In the genomic region with DNA sequence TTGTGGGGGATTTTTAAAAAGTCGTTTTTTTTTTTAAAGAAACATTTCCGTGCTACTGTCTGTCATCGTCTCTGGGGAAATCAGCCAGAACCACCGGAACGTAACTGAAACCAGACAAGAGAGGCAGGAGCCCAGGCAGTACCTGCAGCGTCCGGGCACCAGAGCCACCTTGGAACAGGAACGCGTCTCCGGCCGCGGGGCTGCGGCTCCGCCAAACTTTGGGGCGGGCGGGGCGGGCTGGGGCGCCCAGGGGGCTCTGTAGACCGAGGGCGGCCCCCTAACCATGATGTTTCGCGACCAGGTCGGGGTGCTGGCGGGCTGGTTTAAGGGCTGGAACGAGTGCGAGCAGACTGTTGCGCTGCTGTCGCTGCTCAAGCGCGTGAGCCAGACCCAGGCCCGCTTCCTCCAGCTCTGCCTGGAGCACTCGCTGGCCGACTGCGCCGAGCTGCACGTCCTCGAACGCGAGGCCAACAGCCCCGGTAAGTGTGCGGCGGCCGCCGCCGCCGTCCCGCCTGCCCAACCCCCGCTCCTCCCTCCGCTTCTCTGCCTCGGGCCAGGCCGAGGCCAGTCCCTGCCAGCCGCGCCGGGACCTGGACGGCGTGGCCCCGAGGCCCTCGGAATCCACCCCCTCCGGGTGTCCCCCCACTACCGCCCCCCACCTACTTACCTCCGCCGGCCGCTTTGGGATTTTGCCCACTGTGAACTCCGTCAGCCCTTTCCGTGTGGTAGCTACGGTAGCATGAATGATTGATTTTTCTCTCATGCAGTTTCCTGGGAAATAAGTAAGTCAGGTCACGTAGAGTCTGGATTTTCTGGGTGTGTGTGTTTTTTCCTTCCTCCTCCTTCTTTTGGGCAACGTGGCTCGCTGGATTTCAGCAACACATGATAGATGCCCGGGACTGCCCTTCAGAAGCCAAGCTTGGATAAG, we compare ENCODE assay signal across 8 cellular contexts. TPM values are rescaled to one million over a fixed set of nuclear protein-coding genes. Genes with fewer than 3 reads are reported as not detected.
A peak's percentile ranks its signal among the peaks of the same experiment; 100 is the strongest.
DNase-seq lines count a peak whose midpoint lies in the region; ATAC-seq and TF ChIP-seq lines count a peak whose summit lies in the region.

No MANE protein-coding gene starts in this region.

- H2AK5ac ChIP-seq in IMR-90 (ENCODE audit: low read depth, low read length) = peak overlapping the region; percentile 82

- peak overlapping the region; percentile 61 for H4K91ac ChIP-seq in IMR-90 (ENCODE audit: insufficient read depth, low read depth, low read length)

- H3K18ac ChIP-seq in IMR-90 (ENCODE audit: low read depth, low read length) = peak overlapping the region; percentile 97

- POLR2A ChIA-PET in IMR-90 (lab: Charles Lee; ENCODE audit: unreplicated experiment) = interaction anchor here (0.6 kb wide), 1 partner anchor 205 kb away, joined by 3 read pairs; no protein-coding TSS in a partner anchor

- H3K9me3 ChIP-seq in IMR-90 (ENCODE audit: control insufficient read depth, insufficient read depth, low read length) = peaks cover 2% of the 10 kb centered on the region; the same call in 1 of the 2 replicates

- H4K5ac ChIP-seq in IMR-90 (ENCODE audit: low read depth, low read length) = peak overlapping the region; percentile 62

- no peak for ATAC-seq in IMR-90 (ENCODE audit: low read depth)
- no peak for ATAC-seq in GM19351 (IDR thresholded peaks at IDR 0.05; ENCODE audit: unreplicated experiment)

- no peak for TF ChIP-seq POLR2A in IMR-90 (IDR thresholded peaks at IDR 0.05; ENCODE audit: low read depth, low read length)

- in situ Hi-C loops in IMR-90 (cut with MboI; ENCODE audit: low sequenced_read_pairs) = loop anchor here (5.0 kb wide), 2 partner anchors 119 to 204 kb away; no protein-coding TSS in a partner anchor

- peak overlapping the region; percentile 97 for H3K27ac ChIP-seq in IMR-90 (ENCODE audit: insufficient read depth, low read length)

- H2AFZ ChIP-seq in IMR-90 (replicated peaks; ENCODE audit: low read length, poor library complexity) = peak overlapping the region; percentile 73

- H3K23ac ChIP-seq in IMR-90 (ENCODE audit: low read depth, low read length) = peak overlapping the region; percentile 99

- H3K56ac ChIP-seq in IMR-90 (ENCODE audit: extremely low read depth, insufficient read depth, low read length) = peak overlapping the region; percentile 88

- H4K20me1 ChIP-seq in IMR-90 (ENCODE audit: insufficient read depth, low read length) = peaks cover 10% of the 10 kb centered on the region

- 1% methylated on average over 26 of the region's 70 CpGs; no CpG with 5 or more reads in 1 of the 2 experiments for WGBS in IMR-90 (ENCODE audit: extremely low coverage in 2 of 2, insufficient read length in 1 of 2), 2 experiments

- dilution Hi-C loops in IMR-90 (cut with HindIII; ENCODE audit: low sequenced_read_pairs, unreplicated experiment) = no loop called here

- DNase-seq in EH (ENCODE audit: low read depth) (peak; percentile 54), IMR-90 (no peak), choroid plexus epithelial cell (ENCODE audit: low read depth) (peak; percentile 63), kidney tubule cell (ENCODE audit: low spot score) (peak; percentile 62), T1000 (lab: John Stamatoyannopoulos, UW) (no peak)
- DNase-seq in activated CD4-positive, CD25-positive, alpha-beta regulatory T cell treated with anti-CD3 and anti-CD28 coated beads, Interleukin-2, amount 50 U/mL, for 72 hours = peak; percentile 53
- DNase-seq in stimulated activated CD4-positive, alpha-beta T cell treated with anti-CD3 and anti-CD28 coated beads, Interleukin-1b, Interleukin-23, amount 100 ng/mL, for 48 hours = peak; percentile 41

- no peaks in the 10 kb centered on the region for H3K27me3 ChIP-seq in IMR-90 (ENCODE audit: control insufficient read depth, insufficient read depth, low read length)

- CTCF ChIA-PET in IMR-90 (lab: Yijun Ruan, JAX) = interaction anchor here (0.6 to 3.3 kb wide), 10 partner anchors 14 to 206 kb away, joined by 3 to 16 read pairs (median 4); no protein-coding TSS in a partner anchor

- peak overlapping the region; percentile 6 to 88; a peak in 3 of 4 replicates for H4K8ac ChIP-seq in IMR-90 (ENCODE audit: low read depth in 2 of 2, low read length in 2 of 2)

- H2BK20ac ChIP-seq in IMR-90 (ENCODE audit: low read depth, low read length) = peak overlapping the region; percentile 70

- peak overlapping the region; percentile 95 for H2AK9ac ChIP-seq in IMR-90 (replicated peaks; ENCODE audit: low read depth, low read length, poor library complexity)

- peaks cover 9% of the 10 kb centered on the region; the same call in 1 of the 2 replicates for H3K4me1 ChIP-seq in IMR-90 (ENCODE audit: control insufficient read depth, insufficient read depth, low read length)

- peak overlapping the region; percentile 70 for H2BK120ac ChIP-seq in IMR-90 (ENCODE audit: low read depth, low read length)

- no peaks in the 10 kb centered on the region for H3K9me1 ChIP-seq in IMR-90 (ENCODE audit: insufficient read depth, low read length)

- no TSS peak for BruUV-seq in IMR-90 (replicated peaks; lab: Mats Ljungman, UMichigan)

- H2BK5ac ChIP-seq in IMR-90 (ENCODE audit: low read depth, low read length, poor library complexity, severe bottlenecking) = peak overlapping the region; percentile 95

- peaks cover 3 to 41% of the 10 kb centered on the region in 2 experiments; a peak in 3 of 4 replicates for H3K79me1 ChIP-seq in IMR-90 (ENCODE audit: low read depth in 1 of 2, low read length in 2 of 2)

- H3K4me2 ChIP-seq in IMR-90 (ENCODE audit: low read depth, low read length) = peak overlapping the region; percentile 97

- no peak for TF ChIP-seq CTCF in IMR-90 (conservative IDR thresholded peaks at IDR 0.05; ENCODE audit: low read depth, low read length)
- TF ChIP-seq CTCF in choroid plexus epithelial cell (conservative IDR thresholded peaks at IDR 0.05; ENCODE audit: low read depth, low read length) = no peak

- H3K36me3 ChIP-seq in IMR-90 (ENCODE audit: control insufficient read depth, insufficient read depth, low read length) = peaks cover 8% of the 10 kb centered on the region

- H3K4ac ChIP-seq in IMR-90 (ENCODE audit: low read depth, low read length) = peak overlapping the region; percentile 90

- H3K9ac ChIP-seq in IMR-90 (ENCODE audit: low read depth, low read length) = peak overlapping the region; percentile 98

- intact Hi-C loops in IMR-90 (cut with micrococcal nuclease) = loop anchor here (1.0 to 5.0 kb wide), 4 partner anchors 59 to 201 kb away; no protein-coding TSS in a partner anchor

- peak overlapping the region; percentile 99 for H3K14ac ChIP-seq in IMR-90 (replicated peaks; ENCODE audit: low read depth, low read length)

- TF ChIP-seq RAD21 in IMR-90 (IDR thresholded peaks at IDR 0.05; ENCODE audit: low read length) = no peak

- peak overlapping the region; percentile 94 for H3K4me3 ChIP-seq in IMR-90 (ENCODE audit: insufficient read depth, low read depth, low read length)
- H3K4me3 ChIP-seq in choroid plexus epithelial cell (ENCODE audit: low read depth, low read length) = peak overlapping the region; percentile 77

- peak overlapping the region; percentile 43; the same call in 1 of the 3 replicates for H2BK15ac ChIP-seq in IMR-90 (ENCODE audit: low read depth, low read length)

TF ChIP-seq in IMR-90, 13 proteins besides CTCF, POLR2A, EP300 and RAD21:
- TF ChIP-seq MXI1 (IDR thresholded peaks at IDR 0.05; ENCODE audit: borderline replicate concordance, low read depth, low read length) = no peak
- TF ChIP-seq USF2 (IDR thresholded peaks at IDR 0.05; ENCODE audit: low read depth, low read length) = no peak
- no peak for TF ChIP-seq RCOR1 (IDR thresholded peaks at IDR 0.05; ENCODE audit: insufficient replicate concordance, low read length)

RNA-seq across cellular contexts. Expression of gene SAMD4A, which starts 1.0 kb away (rescaled TPM):
- 36.7 and 38.2 TPM in 2 replicates for total RNA-seq in IMR-90 (2012; rRNA removed)
- polyA plus RNA-seq in IMR-90 (2012; rRNA removed) = 20.0 and 22.9 TPM in 2 replicates
- 9.1 and 12.2 TPM in 2 replicates for polyA plus RNA-seq in IMR-90 (2012; cell fraction: cytosol; rRNA removed)
- polyA plus RNA-seq in IMR-90 (2012; cell fraction: nucleus; rRNA removed; ENCODE audit: low replicate concordance) = 27.3 and 38.9 TPM in 2 replicates

RNA-seq across cellular contexts. Expression of gene CGRRF1, which starts 58.2 kb away (rescaled TPM):
- total RNA-seq in IMR-90 (2012; rRNA removed) = 13.8 and 15.3 TPM in 2 replicates
- 5.1 and 6.0 TPM in 2 replicates for polyA plus RNA-seq in IMR-90 (2012; rRNA removed)
- 1.1 and 2.3 TPM in 2 replicates for polyA plus RNA-seq in IMR-90 (2012; cell fraction: cytosol; rRNA removed)
- 0.85 and 9.4 TPM in 2 replicates for polyA plus RNA-seq in IMR-90 (2012; cell fraction: nucleus; rRNA removed; ENCODE audit: low replicate concordance)

Comparison
In these comparisons a context has a peak if more than half of its experiments do, and no peak if none do; other contexts are left out.
1. DNase-seq: peak in EH (single experiment), activated CD4-positive, CD25-positive, alpha-beta regulatory T cell treated with anti-CD3 and anti-CD28 coated beads, Interleukin-2, amount 50 U/mL, for 72 hours (single experiment), choroid plexus epithelial cell (single experiment), kidney tubule cell (single experiment) and stimulated activated CD4-positive, alpha-beta T cell treated with anti-CD3 and anti-CD28 coated beads, Interleukin-1b, Interleukin-23, amount 100 ng/mL, for 48 hours (single experiment); none in IMR-90 (single experiment) and T1000 (single experiment).